ENCODE assay signal across 1 cellular context in the genomic region with DNA sequence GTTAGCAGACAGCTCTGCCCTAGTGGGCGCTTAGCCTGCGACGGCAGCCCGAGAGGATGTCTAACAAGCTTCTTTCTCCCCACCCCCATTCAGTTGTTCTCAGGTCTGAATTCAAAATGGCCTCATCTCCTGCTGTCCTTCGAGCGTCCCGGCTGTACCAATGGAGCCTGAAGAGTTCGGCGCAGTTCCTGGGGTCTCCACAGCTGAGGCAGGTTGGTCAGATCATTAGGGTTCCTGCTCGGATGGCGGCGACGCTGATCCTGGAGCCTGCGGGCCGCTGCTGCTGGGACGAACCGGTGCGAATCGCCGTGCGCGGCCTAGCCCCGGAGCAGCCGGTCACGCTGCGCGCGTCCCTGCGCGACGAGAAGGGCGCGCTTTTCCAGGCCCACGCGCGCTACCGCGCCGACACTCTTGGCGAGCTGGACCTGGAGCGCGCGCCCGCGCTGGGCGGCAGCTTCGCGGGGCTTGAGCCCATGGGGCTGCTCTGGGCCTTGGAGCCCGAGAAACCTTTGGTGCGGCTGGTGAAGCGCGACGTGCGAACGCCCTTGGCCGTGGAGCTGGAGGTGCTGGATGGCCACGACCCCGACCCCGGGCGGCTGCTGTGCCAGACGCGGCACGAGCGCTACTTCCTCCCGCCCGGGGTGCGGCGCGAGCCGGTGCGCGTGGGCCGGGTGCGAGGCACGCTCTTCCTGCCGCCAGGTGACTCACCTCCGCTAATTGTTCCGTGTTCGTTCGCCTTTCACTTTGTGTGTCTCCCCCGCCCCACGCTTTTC.
A peak's percentile ranks its signal among the peaks of the same experiment; 100 is the strongest.
TF ChIP-seq lines count a peak whose summit lies in the region.
"Not testable (repeated sequence)": the region's sequence is repeated elsewhere in the genome, so short reads cannot be mapped to it uniquely, and the experiment has no call there.

A gene with protein sequence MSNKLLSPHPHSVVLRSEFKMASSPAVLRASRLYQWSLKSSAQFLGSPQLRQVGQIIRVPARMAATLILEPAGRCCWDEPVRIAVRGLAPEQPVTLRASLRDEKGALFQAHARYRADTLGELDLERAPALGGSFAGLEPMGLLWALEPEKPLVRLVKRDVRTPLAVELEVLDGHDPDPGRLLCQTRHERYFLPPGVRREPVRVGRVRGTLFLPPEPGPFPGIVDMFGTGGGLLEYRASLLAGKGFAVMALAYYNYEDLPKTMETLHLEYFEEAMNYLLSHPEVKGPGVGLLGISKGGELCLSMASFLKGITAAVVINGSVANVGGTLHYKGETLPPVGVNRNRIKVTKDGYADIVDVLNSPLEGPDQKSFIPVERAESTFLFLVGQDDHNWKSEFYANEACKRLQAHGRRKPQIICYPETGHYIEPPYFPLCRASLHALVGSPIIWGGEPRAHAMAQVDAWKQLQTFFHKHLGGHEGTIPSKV (plus strand): TSS at position 29 of the 773 bp plus-strand sequence. CDS start 28 bp downstream, at position 57.

TF ChIP-seq in HepG2, 621 proteins besides CTCF, POLR2A, EP300 and RAD21 (continued from another document and continues in another):
- TF ChIP-seq, protein P1, sequence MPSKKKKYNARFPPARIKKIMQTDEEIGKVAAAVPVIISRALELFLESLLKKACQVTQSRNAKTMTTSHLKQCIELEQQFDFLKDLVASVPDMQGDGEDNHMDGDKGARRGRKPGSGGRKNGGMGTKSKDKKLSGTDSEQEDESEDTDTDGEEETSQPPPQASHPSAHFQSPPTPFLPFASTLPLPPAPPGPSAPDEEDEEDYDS (CRISPR knock-in tag; IDR thresholded peaks at IDR 0.05), result 0 out of 2 replicates have a peak, but pooled peaks have one; percentile 9
- peak; percentile 88; the same call in 1 of the 2 replicates for TF ChIP-seq TBX2 (CRISPR knock-in tag; IDR thresholded peaks at IDR 0.05; ENCODE audit: borderline replicate concordance)
- TF ChIP-seq NONO, NR2F6 (IDR thresholded peaks at IDR 0.05): not testable (repeated sequence)
- peak; percentile 24; the same call in 1 of the 2 replicates for TF ChIP-seq NONO (CRISPR knock-in tag; conservative IDR thresholded peaks at IDR 0.05)
- TF ChIP-seq ZNF556 (CRISPR knock-in tag; IDR thresholded peaks at IDR 0.05; ENCODE audit: borderline replicate concordance), result peak; percentile 66; the same call in 1 of the 2 replicates
- TF ChIP-seq, protein P2, sequence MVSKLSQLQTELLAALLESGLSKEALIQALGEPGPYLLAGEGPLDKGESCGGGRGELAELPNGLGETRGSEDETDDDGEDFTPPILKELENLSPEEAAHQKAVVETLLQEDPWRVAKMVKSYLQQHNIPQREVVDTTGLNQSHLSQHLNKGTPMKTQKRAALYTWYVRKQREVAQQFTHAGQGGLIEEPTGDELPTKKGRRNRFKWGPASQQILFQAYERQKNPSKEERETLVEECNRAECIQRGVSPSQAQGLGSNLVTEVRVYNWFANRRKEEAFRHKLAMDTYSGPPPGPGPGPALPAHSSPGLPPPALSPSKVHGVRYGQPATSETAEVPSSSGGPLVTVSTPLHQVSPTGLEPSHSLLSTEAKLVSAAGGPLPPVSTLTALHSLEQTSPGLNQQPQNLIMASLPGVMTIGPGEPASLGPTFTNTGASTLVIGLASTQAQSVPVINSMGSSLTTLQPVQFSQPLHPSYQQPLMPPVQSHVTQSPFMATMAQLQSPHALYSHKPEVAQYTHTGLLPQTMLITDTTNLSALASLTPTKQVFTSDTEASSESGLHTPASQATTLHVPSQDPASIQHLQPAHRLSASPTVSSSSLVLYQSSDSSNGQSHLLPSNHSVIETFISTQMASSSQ (IDR thresholded peaks at IDR 0.05; ENCODE audit: low read depth), result not testable (repeated sequence)
- TF ChIP-seq, protein P2 (CRISPR knock-in tag; IDR thresholded peaks at IDR 0.05; ENCODE audit: borderline replicate concordance), result peak; percentile 31; the same call in 1 of the 2 replicates
- peak; percentile 69; the same call in 1 of the 2 replicates for TF ChIP-seq MTA1 (CRISPR knock-in tag; IDR thresholded peaks at IDR 0.05; ENCODE audit: borderline replicate concordance)
- peak; percentile 77 for TF ChIP-seq MED1 (CRISPR knock-in tag; IDR thresholded peaks at IDR 0.05)
- TF ChIP-seq HES4 (CRISPR knock-in tag; IDR thresholded peaks at IDR 0.05; ENCODE audit: borderline replicate concordance), result 0 out of 2 replicates have a peak, but pooled peaks have one; percentile 23
- TF ChIP-seq ZNF547 (CRISPR knock-in tag; IDR thresholded peaks at IDR 0.05), result peak; percentile 83; the same call in 1 of the 2 replicates
- TF ChIP-seq, protein P3, sequence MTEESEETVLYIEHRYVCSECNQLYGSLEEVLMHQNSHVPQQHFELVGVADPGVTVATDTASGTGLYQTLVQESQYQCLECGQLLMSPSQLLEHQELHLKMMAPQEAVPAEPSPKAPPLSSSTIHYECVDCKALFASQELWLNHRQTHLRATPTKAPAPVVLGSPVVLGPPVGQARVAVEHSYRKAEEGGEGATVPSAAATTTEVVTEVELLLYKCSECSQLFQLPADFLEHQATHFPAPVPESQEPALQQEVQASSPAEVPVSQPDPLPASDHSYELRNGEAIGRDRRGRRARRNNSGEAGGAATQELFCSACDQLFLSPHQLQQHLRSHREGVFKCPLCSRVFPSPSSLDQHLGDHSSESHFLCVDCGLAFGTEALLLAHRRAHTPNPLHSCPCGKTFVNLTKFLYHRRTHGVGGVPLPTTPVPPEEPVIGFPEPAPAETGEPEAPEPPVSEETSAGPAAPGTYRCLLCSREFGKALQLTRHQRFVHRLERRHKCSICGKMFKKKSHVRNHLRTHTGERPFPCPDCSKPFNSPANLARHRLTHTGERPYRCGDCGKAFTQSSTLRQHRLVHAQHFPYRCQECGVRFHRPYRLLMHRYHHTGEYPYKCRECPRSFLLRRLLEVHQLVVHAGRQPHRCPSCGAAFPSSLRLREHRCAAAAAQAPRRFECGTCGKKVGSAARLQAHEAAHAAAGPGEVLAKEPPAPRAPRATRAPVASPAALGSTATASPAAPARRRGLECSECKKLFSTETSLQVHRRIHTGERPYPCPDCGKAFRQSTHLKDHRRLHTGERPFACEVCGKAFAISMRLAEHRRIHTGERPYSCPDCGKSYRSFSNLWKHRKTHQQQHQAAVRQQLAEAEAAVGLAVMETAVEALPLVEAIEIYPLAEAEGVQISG (CRISPR knock-in tag; IDR thresholded peaks at IDR 0.05), result peak; percentile 85
- TF ChIP-seq, protein P4, sequence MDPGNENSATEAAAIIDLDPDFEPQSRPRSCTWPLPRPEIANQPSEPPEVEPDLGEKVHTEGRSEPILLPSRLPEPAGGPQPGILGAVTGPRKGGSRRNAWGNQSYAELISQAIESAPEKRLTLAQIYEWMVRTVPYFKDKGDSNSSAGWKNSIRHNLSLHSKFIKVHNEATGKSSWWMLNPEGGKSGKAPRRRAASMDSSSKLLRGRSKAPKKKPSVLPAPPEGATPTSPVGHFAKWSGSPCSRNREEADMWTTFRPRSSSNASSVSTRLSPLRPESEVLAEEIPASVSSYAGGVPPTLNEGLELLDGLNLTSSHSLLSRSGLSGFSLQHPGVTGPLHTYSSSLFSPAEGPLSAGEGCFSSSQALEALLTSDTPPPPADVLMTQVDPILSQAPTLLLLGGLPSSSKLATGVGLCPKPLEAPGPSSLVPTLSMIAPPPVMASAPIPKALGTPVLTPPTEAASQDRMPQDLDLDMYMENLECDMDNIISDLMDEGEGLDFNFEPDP (CRISPR knock-in tag; conservative IDR thresholded peaks at IDR 0.05), result 0 out of 2 replicates have a peak, but pooled peaks have one; percentile 50
- TF ChIP-seq ZNF589 (CRISPR knock-in tag; conservative IDR thresholded peaks at IDR 0.05), result peak; percentile 60; the same call in 1 of the 2 replicates
- peak; percentile 18; the same call in 1 of the 2 replicates for TF ChIP-seq SP2 (CRISPR knock-in tag; IDR thresholded peaks at IDR 0.05)
- peak; percentile 53; the same call in 1 of the 2 replicates for TF ChIP-seq TARDBP (CRISPR knock-in tag; IDR thresholded peaks at IDR 0.05)
- peak; percentile 33 for TF ChIP-seq ZMYM4 (CRISPR knock-in tag; IDR thresholded peaks at IDR 0.05)
- TF ChIP-seq, protein P5, sequence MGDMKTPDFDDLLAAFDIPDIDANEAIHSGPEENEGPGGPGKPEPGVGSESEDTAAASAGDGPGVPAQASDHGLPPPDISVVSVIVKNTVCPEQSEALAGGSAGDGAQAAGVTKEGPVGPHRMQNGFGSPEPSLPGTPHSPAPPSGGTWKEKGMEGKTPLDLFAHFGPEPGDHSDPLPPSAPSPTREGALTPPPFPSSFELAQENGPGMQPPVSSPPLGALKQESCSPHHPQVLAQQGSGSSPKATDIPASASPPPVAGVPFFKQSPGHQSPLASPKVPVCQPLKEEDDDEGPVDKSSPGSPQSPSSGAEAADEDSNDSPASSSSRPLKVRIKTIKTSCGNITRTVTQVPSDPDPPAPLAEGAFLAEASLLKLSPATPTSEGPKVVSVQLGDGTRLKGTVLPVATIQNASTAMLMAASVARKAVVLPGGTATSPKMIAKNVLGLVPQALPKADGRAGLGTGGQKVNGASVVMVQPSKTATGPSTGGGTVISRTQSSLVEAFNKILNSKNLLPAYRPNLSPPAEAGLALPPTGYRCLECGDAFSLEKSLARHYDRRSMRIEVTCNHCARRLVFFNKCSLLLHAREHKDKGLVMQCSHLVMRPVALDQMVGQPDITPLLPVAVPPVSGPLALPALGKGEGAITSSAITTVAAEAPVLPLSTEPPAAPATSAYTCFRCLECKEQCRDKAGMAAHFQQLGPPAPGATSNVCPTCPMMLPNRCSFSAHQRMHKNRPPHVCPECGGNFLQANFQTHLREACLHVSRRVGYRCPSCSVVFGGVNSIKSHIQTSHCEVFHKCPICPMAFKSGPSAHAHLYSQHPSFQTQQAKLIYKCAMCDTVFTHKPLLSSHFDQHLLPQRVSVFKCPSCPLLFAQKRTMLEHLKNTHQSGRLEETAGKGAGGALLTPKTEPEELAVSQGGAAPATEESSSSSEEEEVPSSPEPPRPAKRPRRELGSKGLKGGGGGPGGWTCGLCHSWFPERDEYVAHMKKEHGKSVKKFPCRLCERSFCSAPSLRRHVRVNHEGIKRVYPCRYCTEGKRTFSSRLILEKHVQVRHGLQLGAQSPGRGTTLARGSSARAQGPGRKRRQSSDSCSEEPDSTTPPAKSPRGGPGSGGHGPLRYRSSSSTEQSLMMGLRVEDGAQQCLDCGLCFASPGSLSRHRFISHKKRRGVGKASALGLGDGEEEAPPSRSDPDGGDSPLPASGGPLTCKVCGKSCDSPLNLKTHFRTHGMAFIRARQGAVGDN (CRISPR knock-in tag; IDR thresholded peaks at IDR 0.05), result peak; percentile 95
- 0 out of 2 replicates have a peak, but pooled peaks have one; percentile 80 for TF ChIP-seq PRMT3 (CRISPR knock-in tag; IDR thresholded peaks at IDR 0.05; ENCODE audit: borderline replicate concordance, low read depth)
- TF ChIP-seq HNF4A (CRISPR knock-in tag; IDR thresholded peaks at IDR 0.05), result peak; percentile 85
- peak; percentile 77 for TF ChIP-seq MYC (CRISPR knock-in tag; IDR thresholded peaks at IDR 0.05; ENCODE audit: borderline replicate concordance)
- TF ChIP-seq, protein P6, sequence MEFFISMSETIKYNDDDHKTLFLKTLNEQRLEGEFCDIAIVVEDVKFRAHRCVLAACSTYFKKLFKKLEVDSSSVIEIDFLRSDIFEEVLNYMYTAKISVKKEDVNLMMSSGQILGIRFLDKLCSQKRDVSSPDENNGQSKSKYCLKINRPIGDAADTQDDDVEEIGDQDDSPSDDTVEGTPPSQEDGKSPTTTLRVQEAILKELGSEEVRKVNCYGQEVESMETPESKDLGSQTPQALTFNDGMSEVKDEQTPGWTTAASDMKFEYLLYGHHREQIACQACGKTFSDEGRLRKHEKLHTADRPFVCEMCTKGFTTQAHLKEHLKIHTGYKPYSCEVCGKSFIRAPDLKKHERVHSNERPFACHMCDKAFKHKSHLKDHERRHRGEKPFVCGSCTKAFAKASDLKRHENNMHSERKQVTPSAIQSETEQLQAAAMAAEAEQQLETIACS (CRISPR knock-in tag; IDR thresholded peaks at IDR 0.05), result peak; percentile 89
- TF ChIP-seq ZNF446 (CRISPR knock-in tag; IDR thresholded peaks at IDR 0.05), result peak; percentile 66
- peak; percentile 29; the same call in 1 of the 3 replicates for TF ChIP-seq MXI1 (IDR thresholded peaks at IDR 0.05; ENCODE audit: borderline replicate concordance, low read depth, low read length)
- TF ChIP-seq, protein P7, sequence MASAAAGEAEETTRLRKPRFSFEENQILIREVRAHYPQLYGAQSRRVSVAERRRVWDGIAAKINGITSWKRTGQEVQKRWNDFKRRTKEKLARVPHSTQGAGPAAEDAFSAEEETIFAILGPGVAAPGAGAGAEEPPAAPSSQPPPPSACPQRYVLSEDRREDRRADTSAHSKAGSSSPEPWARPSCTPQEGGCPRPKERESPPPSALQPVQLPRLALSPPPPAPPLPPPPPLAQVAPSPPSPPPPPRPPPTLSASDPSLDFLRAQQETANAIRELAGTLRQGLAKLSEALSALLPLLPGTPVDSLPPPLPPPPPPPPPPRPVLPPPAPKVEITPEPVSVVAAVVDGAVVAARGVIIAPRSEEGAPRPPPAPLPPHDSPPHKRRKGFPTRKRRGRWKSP (CRISPR knock-in tag; IDR thresholded peaks at IDR 0.05), result peak; percentile 82; the same call in 1 of the 2 replicates
- TF ChIP-seq, protein P8, sequence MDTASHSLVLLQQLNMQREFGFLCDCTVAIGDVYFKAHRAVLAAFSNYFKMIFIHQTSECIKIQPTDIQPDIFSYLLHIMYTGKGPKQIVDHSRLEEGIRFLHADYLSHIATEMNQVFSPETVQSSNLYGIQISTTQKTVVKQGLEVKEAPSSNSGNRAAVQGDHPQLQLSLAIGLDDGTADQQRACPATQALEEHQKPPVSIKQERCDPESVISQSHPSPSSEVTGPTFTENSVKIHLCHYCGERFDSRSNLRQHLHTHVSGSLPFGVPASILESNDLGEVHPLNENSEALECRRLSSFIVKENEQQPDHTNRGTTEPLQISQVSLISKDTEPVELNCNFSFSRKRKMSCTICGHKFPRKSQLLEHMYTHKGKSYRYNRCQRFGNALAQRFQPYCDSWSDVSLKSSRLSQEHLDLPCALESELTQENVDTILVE (CRISPR knock-in tag; IDR thresholded peaks at IDR 0.05), result peak; percentile 41; the same call in 1 of the 2 replicates
- peak; percentile 49; the same call in 1 of the 2 replicates for TF ChIP-seq NR2F6 (CRISPR knock-in tag; IDR thresholded peaks at IDR 0.05)
- TF ChIP-seq HNRNPK (IDR thresholded peaks at IDR 0.05; ENCODE audit: low read depth, low read length, poor library complexity, severe bottlenecking), result peak; percentile 27
- TF ChIP-seq RARA (CRISPR knock-in tag; IDR thresholded peaks at IDR 0.05), result peak; percentile 60
- TF ChIP-seq RFX5 (IDR thresholded peaks at IDR 0.05; ENCODE audit: low read depth, low read length), result 0 out of 2 replicates have a peak, but pooled peaks have one; percentile 24
- TF ChIP-seq ZNF34 (CRISPR knock-in tag; IDR thresholded peaks at IDR 0.05; ENCODE audit: borderline replicate concordance), result 0 out of 2 replicates have a peak, but pooled peaks have one; percentile 44
